Comparison of ENCODE assay signal across 8 cellular contexts in genomic region chr1:58874757-58875755, GRCh38.
A peak's percentile ranks its signal among the peaks of the same experiment; 100 is the strongest.
DNase-seq lines count a peak whose midpoint lies in the region; ATAC-seq and TF ChIP-seq lines count a peak whose summit lies in the region.

No MANE protein-coding gene starts in this region.

- H3K9me2 ChIP-seq in GM23338 (ENCODE audit: insufficient read depth): peaks cover 8% of the 10 kb centered on the region

- no peak for TF ChIP-seq CTCF in GM23338 (conservative IDR thresholded peaks at IDR 0.05; ENCODE audit: low read depth in 2 of 2)

- peak overlapping the region; percentile 84 for H3K27ac Mint-ChIP-seq in GM23338
- H3K27ac Mint-ChIP-seq in activated naive CD4-positive, alpha-beta T cell treated with anti-CD3 and anti-CD28 coated beads, Interleukin-2, amount 10 ng/mL, durations not matched to agents 7 days and 5 days: no peak overlapping the region
- H3K27ac Mint-ChIP-seq in immature natural killer cell: no peak overlapping the region
- no peak overlapping the region for H3K27ac Mint-ChIP-seq in activated CD4-positive, alpha-beta memory T cell treated with anti-CD3 and anti-CD28 coated beads, Interleukin-2, amount 10 ng/mL, durations not matched to agents 7 days and 5 days

- H2AFZ ChIP-seq in GM23338: peak overlapping the region; percentile 28

- no peaks in the 10 kb centered on the region for H3F3A ChIP-seq in GM23338 (replicated peaks; ENCODE audit: low read depth)

- H3K79me2 ChIP-seq in GM23338 (replicated peaks; ENCODE audit: insufficient read depth): no peaks in the 10 kb centered on the region

- no peaks in the 10 kb centered on the region for H3K36me3 Mint-ChIP-seq in GM23338 (ENCODE audit: low read depth)
- H3K36me3 Mint-ChIP-seq in activated naive CD4-positive, alpha-beta T cell treated with anti-CD3 and anti-CD28 coated beads, Interleukin-2, amount 10 ng/mL, durations not matched to agents 7 days and 5 days: no peaks in the 10 kb centered on the region
- peaks cover 5 to 18% (median 14%) of the 10 kb centered on the region in 3 donors for H3K36me3 Mint-ChIP-seq in immature natural killer cell
- H3K36me3 Mint-ChIP-seq in activated CD4-positive, alpha-beta memory T cell treated with anti-CD3 and anti-CD28 coated beads, Interleukin-2, amount 10 ng/mL, durations not matched to agents 7 days and 5 days (ENCODE audit: low read depth): no peaks in the 10 kb centered on the region

- no peak overlapping the region for H3K4me3 ChIP-seq in GM23338
- H3K4me3 ChIP-seq in effector memory CD4-positive, alpha-beta T cell (ENCODE audit: insufficient read depth, low read depth, low read length, poor library complexity, severe bottlenecking): no peak overlapping the region

- H3K4me3 Mint-ChIP-seq in GM23338 (no peak overlapping the region), immature natural killer cell (no peak overlapping the region)
- H3K4me3 Mint-ChIP-seq in activated naive CD4-positive, alpha-beta T cell treated with anti-CD3 and anti-CD28 coated beads, Interleukin-2, amount 10 ng/mL, durations not matched to agents 7 days and 5 days: no peak overlapping the region
- H3K4me3 Mint-ChIP-seq in activated CD4-positive, alpha-beta memory T cell treated with anti-CD3 and anti-CD28 coated beads, Interleukin-2, amount 10 ng/mL, durations not matched to agents 7 days and 5 days: no peak overlapping the region

- CTCF ChIA-PET in activated naive CD4-positive, alpha-beta T cell treated with anti-CD3 and anti-CD28 coated beads, Interleukin-2, amount 10 ng/mL, durations not matched to agents 7 days and 5 days (lab: Charles Lee): interaction anchor here (1.1 kb wide), 1 partner anchor 10 kb away, joined by 3 read pairs; no protein-coding TSS in a partner anchor
- CTCF ChIA-PET in activated CD4-positive, alpha-beta memory T cell treated with anti-CD3 and anti-CD28 coated beads, Interleukin-2, amount 10 ng/mL, durations not matched to agents 7 days and 5 days (lab: Charles Lee): interaction anchor here (1.1 kb wide), 1 partner anchor 8 kb away, joined by 4 read pairs; no protein-coding TSS in a partner anchor

- peak; percentile 98 for ATAC-seq in GM23338

- H3K4me1 ChIP-seq in GM23338 (ENCODE audit: insufficient read depth): no peaks in the 10 kb centered on the region
- no peaks in the 10 kb centered on the region for H3K4me1 ChIP-seq in effector memory CD4-positive, alpha-beta T cell (ENCODE audit: control insufficient read depth, insufficient read depth, low read length, poor library complexity, severe bottlenecking)

- H3K9me3 Mint-ChIP-seq in GM23338 (no peaks in the 10 kb centered on the region), immature natural killer cell (no peaks in the 10 kb centered on the region)
- H3K9me3 Mint-ChIP-seq in activated naive CD4-positive, alpha-beta T cell treated with anti-CD3 and anti-CD28 coated beads, Interleukin-2, amount 10 ng/mL, durations not matched to agents 7 days and 5 days: no peaks in the 10 kb centered on the region
- H3K9me3 Mint-ChIP-seq in activated CD4-positive, alpha-beta memory T cell treated with anti-CD3 and anti-CD28 coated beads, Interleukin-2, amount 10 ng/mL, durations not matched to agents 7 days and 5 days: no peaks in the 10 kb centered on the region

- no peak overlapping the region; the same call in 1 of the 2 replicates for H3K4me2 ChIP-seq in GM23338

- intact Hi-C loops in head of caudate nucleus (cut with DNase I): no loop called here

- no peaks in the 10 kb centered on the region for H3K27me3 ChIP-seq in GM23338 (ENCODE audit: insufficient read depth)
- H3K27me3 ChIP-seq in effector memory CD4-positive, alpha-beta T cell (replicated peaks; ENCODE audit: control insufficient read depth, insufficient read depth, low read length, poor library complexity, severe bottlenecking): no peaks in the 10 kb centered on the region

- H4K20me1 ChIP-seq in GM23338 (replicated peaks; ENCODE audit: insufficient read depth): no peaks in the 10 kb centered on the region

- POLR2A ChIA-PET in activated CD4-positive, alpha-beta memory T cell treated with anti-CD3 and anti-CD28 coated beads, Interleukin-2, amount 10 ng/mL, durations not matched to agents 7 days and 5 days (lab: Charles Lee): no interaction called here

- H3K9me3 ChIP-seq in effector memory CD4-positive, alpha-beta T cell (ENCODE audit: control insufficient read depth, low read length): no peaks in the 10 kb centered on the region

- DNase-seq in GM23338 (ENCODE audit: low spot score) (peak; percentile 84), SHP77 treated with DMSO at 0.1 percent for 48 hours (lab: John Stamatoyannopoulos, UW) (peak; percentile 65), head of caudate nucleus (peak in 41 of 42 donors; percentile 43 to 89 (median 76)), renal cortical epithelial cell (ENCODE audit: low read depth) (peak; percentile 82), immature natural killer cell (no peak)
- DNase-seq in activated naive CD4-positive, alpha-beta T cell treated with anti-CD3 and anti-CD28 coated beads, Interleukin-2, amount 10 ng/mL, durations not matched to agents 7 days and 5 days: no peak
- no peak for DNase-seq in activated CD4-positive, alpha-beta memory T cell treated with anti-CD3 and anti-CD28 coated beads, Interleukin-2, amount 10 ng/mL, durations not matched to agents 7 days and 5 days
- no peak for DNase-seq in effector memory CD4-positive, alpha-beta T cell

- no peak overlapping the region for H3K27ac ChIP-seq in GM23338 (ENCODE audit: low read depth)
- H3K27ac ChIP-seq in effector memory CD4-positive, alpha-beta T cell (ENCODE audit: insufficient read depth, low read length, poor library complexity, severe bottlenecking): no peak overlapping the region

- H3K27me3 Mint-ChIP-seq in GM23338 (ENCODE audit: insufficient read depth, low read depth, poor library complexity): peaks cover 5% of the 10 kb centered on the region
- H3K27me3 Mint-ChIP-seq in activated naive CD4-positive, alpha-beta T cell treated with anti-CD3 and anti-CD28 coated beads, Interleukin-2, amount 10 ng/mL, durations not matched to agents 7 days and 5 days: peaks cover 17% of the 10 kb centered on the region
- peaks cover 2 to 5% (median 5%) of the 10 kb centered on the region in 3 donors for H3K27me3 Mint-ChIP-seq in immature natural killer cell (ENCODE audit: low read depth in 3 of 3)
- peaks cover 12% of the 10 kb centered on the region for H3K27me3 Mint-ChIP-seq in activated CD4-positive, alpha-beta memory T cell treated with anti-CD3 and anti-CD28 coated beads, Interleukin-2, amount 10 ng/mL, durations not matched to agents 7 days and 5 days

- no peaks in the 10 kb centered on the region for H3K36me3 ChIP-seq in GM23338 (ENCODE audit: insufficient read depth)
- no peaks in the 10 kb centered on the region for H3K36me3 ChIP-seq in effector memory CD4-positive, alpha-beta T cell (ENCODE audit: control insufficient read depth, insufficient read depth, low read length)

- H3K4me1 Mint-ChIP-seq in GM23338 (peaks cover 16% of the 10 kb centered on the region), immature natural killer cell (peaks cover 0 to 10% of the 10 kb centered on the region in 2 donors)
- H3K4me1 Mint-ChIP-seq in activated naive CD4-positive, alpha-beta T cell treated with anti-CD3 and anti-CD28 coated beads, Interleukin-2, amount 10 ng/mL, durations not matched to agents 7 days and 5 days: no peaks in the 10 kb centered on the region
- no peaks in the 10 kb centered on the region for H3K4me1 Mint-ChIP-seq in activated CD4-positive, alpha-beta memory T cell treated with anti-CD3 and anti-CD28 coated beads, Interleukin-2, amount 10 ng/mL, durations not matched to agents 7 days and 5 days

Comparison
In these comparisons a context has a peak if more than half of its experiments do, and no peak if none do; other contexts are left out.
1. DNase-seq: peak in GM23338 (single experiment), SHP77 treated with DMSO at 0.1 percent for 48 hours (single experiment), head of caudate nucleus (41 of 42) and renal cortical epithelial cell (single experiment); none in activated naive CD4-positive, alpha-beta T cell treated with anti-CD3 and anti-CD28 coated beads, Interleukin-2, amount 10 ng/mL, durations not matched to agents 7 days and 5 days (single experiment), immature natural killer cell (0 of 3), activated CD4-positive, alpha-beta memory T cell treated with anti-CD3 and anti-CD28 coated beads, Interleukin-2, amount 10 ng/mL, durations not matched to agents 7 days and 5 days (single experiment) and effector memory CD4-positive, alpha-beta T cell (0 of 3).